In genomic region chr12:39442895-39443703, GRCh38 we compare ENCODE assay signal across 1 cellular context.
A peak's percentile ranks its signal among the peaks of the same experiment; 100 is the strongest.
TF ChIP-seq lines count a peak whose summit lies in the region.

A gene with protein sequence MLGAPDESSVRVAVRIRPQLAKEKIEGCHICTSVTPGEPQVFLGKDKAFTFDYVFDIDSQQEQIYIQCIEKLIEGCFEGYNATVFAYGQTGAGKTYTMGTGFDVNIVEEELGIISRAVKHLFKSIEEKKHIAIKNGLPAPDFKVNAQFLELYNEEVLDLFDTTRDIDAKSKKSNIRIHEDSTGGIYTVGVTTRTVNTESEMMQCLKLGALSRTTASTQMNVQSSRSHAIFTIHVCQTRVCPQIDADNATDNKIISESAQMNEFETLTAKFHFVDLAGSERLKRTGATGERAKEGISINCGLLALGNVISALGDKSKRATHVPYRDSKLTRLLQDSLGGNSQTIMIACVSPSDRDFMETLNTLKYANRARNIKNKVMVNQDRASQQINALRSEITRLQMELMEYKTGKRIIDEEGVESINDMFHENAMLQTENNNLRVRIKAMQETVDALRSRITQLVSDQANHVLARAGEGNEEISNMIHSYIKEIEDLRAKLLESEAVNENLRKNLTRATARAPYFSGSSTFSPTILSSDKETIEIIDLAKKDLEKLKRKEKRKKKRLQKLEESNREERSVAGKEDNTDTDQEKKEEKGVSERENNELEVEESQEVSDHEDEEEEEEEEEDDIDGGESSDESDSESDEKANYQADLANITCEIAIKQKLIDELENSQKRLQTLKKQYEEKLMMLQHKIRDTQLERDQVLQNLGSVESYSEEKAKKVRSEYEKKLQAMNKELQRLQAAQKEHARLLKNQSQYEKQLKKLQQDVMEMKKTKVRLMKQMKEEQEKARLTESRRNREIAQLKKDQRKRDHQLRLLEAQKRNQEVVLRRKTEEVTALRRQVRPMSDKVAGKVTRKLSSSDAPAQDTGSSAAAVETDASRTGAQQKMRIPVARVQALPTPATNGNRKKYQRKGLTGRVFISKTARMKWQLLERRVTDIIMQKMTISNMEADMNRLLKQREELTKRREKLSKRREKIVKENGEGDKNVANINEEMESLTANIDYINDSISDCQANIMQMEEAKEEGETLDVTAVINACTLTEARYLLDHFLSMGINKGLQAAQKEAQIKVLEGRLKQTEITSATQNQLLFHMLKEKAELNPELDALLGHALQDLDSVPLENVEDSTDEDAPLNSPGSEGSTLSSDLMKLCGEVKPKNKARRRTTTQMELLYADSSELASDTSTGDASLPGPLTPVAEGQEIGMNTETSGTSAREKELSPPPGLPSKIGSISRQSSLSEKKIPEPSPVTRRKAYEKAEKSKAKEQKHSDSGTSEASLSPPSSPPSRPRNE (N-terminal part only) (minus strand): TSS chr12:39443120. CDS start chr12:39442970, 150 bp downstream.

TF ChIP-seq in WTC11, 78 proteins besides CTCF, POLR2A, EP300 and RAD21 (continued from another document and continues in another):
- TF ChIP-seq, protein P1, sequence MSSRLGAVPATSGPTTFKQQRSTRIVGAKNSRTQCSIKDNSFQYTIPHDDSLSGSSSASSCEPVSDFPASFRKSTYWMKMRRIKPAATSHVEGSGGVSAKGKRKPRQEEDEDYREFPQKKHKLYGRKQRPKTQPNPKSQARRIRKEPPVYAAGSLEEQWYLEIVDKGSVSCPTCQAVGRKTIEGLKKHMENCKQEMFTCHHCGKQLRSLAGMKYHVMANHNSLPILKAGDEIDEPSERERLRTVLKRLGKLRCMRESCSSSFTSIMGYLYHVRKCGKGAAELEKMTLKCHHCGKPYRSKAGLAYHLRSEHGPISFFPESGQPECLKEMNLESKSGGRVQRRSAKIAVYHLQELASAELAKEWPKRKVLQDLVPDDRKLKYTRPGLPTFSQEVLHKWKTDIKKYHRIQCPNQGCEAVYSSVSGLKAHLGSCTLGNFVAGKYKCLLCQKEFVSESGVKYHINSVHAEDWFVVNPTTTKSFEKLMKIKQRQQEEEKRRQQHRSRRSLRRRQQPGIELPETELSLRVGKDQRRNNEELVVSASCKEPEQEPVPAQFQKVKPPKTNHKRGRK (CRISPR knock-in tag; IDR thresholded peaks at IDR 0.05; ENCODE audit: borderline replicate concordance) = no peak
- TF ChIP-seq ZNF671 (CRISPR knock-in tag; IDR thresholded peaks at IDR 0.05) (no peak), NR3C1 (CRISPR knock-in tag; conservative IDR thresholded peaks at IDR 0.05; ENCODE audit: low read depth) (no peak), ATF3 (CRISPR knock-in tag; conservative IDR thresholded peaks at IDR 0.05) (no peak), CREB1 (CRISPR knock-in tag; IDR thresholded peaks at IDR 0.05) (no peak), ZBTB21 (CRISPR knock-in tag; IDR thresholded peaks at IDR 0.05; ENCODE audit: borderline replicate concordance) (0 out of 2 replicates have a peak, but pooled peaks have one; percentile 31), MXD4 (CRISPR knock-in tag; IDR thresholded peaks at IDR 0.05; ENCODE audit: borderline replicate concordance) (no peak), IRF2 (CRISPR knock-in tag; IDR thresholded peaks at IDR 0.05; ENCODE audit: borderline replicate concordance, low read depth) (no peak), CDX4 (CRISPR knock-in tag; IDR thresholded peaks at IDR 0.05; ENCODE audit: borderline replicate concordance) (no peak), ESRRA (CRISPR knock-in tag; IDR thresholded peaks at IDR 0.05; ENCODE audit: borderline replicate concordance) (peak; percentile 15), E2F4 (CRISPR knock-in tag; IDR thresholded peaks at IDR 0.05; ENCODE audit: borderline replicate concordance, low read depth) (0 out of 2 replicates have a peak, but pooled peaks have one; percentile 16), SP1 (CRISPR knock-in tag; conservative IDR thresholded peaks at IDR 0.05) (peak; percentile 63), ZNF121 (CRISPR knock-in tag; IDR thresholded peaks at IDR 0.05) (no peak), ZNF425 (CRISPR knock-in tag; conservative IDR thresholded peaks at IDR 0.05) (no peak), ZNF317 (CRISPR knock-in tag; IDR thresholded peaks at IDR 0.05; ENCODE audit: borderline replicate concordance, low read depth) (no peak; the same call in 1 of the 2 replicates), EMX1 (CRISPR knock-in tag; IDR thresholded peaks at IDR 0.05) (no peak), TP53 (CRISPR knock-in tag; IDR thresholded peaks at IDR 0.05) (0 out of 2 replicates have a peak, but pooled peaks have one; percentile 23), ZNF396 (CRISPR knock-in tag; IDR thresholded peaks at IDR 0.05; ENCODE audit: borderline replicate concordance) (no peak), ZNF263 (CRISPR knock-in tag; IDR thresholded peaks at IDR 0.05; ENCODE audit: low read depth) (no peak), NFATC4 (CRISPR knock-in tag; IDR thresholded peaks at IDR 0.05) (no peak), TEAD4 (CRISPR knock-in tag; IDR thresholded peaks at IDR 0.05) (no peak), KAT7 (CRISPR knock-in tag; IDR thresholded peaks at IDR 0.05; ENCODE audit: borderline replicate concordance) (0 out of 2 replicates have a peak, but pooled peaks have one; percentile 73), ZNF232 (CRISPR knock-in tag; IDR thresholded peaks at IDR 0.05) (no peak), AR (CRISPR knock-in tag; IDR thresholded peaks at IDR 0.05) (no peak)
- TF ChIP-seq, protein P2, sequence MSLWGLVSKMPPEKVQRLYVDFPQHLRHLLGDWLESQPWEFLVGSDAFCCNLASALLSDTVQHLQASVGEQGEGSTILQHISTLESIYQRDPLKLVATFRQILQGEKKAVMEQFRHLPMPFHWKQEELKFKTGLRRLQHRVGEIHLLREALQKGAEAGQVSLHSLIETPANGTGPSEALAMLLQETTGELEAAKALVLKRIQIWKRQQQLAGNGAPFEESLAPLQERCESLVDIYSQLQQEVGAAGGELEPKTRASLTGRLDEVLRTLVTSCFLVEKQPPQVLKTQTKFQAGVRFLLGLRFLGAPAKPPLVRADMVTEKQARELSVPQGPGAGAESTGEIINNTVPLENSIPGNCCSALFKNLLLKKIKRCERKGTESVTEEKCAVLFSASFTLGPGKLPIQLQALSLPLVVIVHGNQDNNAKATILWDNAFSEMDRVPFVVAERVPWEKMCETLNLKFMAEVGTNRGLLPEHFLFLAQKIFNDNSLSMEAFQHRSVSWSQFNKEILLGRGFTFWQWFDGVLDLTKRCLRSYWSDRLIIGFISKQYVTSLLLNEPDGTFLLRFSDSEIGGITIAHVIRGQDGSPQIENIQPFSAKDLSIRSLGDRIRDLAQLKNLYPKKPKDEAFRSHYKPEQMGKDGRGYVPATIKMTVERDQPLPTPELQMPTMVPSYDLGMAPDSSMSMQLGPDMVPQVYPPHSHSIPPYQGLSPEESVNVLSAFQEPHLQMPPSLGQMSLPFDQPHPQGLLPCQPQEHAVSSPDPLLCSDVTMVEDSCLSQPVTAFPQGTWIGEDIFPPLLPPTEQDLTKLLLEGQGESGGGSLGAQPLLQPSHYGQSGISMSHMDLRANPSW (CRISPR knock-in tag; conservative IDR thresholded peaks at IDR 0.05; ENCODE audit: low read depth) = no peak
- TF ChIP-seq, protein P3, sequence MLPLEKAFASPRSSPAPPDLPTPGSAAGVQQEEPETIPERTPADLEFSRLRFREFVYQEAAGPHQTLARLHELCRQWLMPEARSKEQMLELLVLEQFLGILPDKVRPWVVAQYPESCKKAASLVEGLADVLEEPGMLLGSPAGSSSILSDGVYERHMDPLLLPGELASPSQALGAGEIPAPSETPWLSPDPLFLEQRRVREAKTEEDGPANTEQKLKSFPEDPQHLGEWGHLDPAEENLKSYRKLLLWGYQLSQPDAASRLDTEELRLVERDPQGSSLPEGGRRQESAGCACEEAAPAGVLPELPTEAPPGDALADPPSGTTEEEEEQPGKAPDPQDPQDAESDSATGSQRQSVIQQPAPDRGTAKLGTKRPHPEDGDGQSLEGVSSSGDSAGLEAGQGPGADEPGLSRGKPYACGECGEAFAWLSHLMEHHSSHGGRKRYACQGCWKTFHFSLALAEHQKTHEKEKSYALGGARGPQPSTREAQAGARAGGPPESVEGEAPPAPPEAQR (CRISPR knock-in tag; IDR thresholded peaks at IDR 0.05) = no peak
- TF ChIP-seq, protein P4, sequence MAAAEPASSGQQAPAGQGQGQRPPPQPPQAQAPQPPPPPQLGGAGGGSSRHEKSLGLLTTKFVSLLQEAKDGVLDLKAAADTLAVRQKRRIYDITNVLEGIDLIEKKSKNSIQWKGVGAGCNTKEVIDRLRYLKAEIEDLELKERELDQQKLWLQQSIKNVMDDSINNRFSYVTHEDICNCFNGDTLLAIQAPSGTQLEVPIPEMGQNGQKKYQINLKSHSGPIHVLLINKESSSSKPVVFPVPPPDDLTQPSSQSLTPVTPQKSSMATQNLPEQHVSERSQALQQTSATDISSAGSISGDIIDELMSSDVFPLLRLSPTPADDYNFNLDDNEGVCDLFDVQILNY (CRISPR knock-in tag; IDR thresholded peaks at IDR 0.05) = peak; percentile 6; the same call in 1 of the 2 replicates
- TF ChIP-seq, protein P5, sequence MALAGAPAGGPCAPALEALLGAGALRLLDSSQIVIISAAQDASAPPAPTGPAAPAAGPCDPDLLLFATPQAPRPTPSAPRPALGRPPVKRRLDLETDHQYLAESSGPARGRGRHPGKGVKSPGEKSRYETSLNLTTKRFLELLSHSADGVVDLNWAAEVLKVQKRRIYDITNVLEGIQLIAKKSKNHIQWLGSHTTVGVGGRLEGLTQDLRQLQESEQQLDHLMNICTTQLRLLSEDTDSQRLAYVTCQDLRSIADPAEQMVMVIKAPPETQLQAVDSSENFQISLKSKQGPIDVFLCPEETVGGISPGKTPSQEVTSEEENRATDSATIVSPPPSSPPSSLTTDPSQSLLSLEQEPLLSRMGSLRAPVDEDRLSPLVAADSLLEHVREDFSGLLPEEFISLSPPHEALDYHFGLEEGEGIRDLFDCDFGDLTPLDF (CRISPR knock-in tag; IDR thresholded peaks at IDR 0.05) = no peak
